ENCODE assay signal across 16 cellular contexts in genomic region chr13:30846311-30846710, GRCh38. TPM values are rescaled to one million over a fixed set of nuclear protein-coding genes. Genes with fewer than 3 reads are reported as not detected.
A peak's percentile ranks its signal among the peaks of the same experiment; 100 is the strongest.
DNase-seq lines count a peak whose midpoint lies in the region; ATAC-seq, FAIRE-seq and TF ChIP-seq lines count a peak whose summit lies in the region.
"Had no signal": no experiment of that assay in that cellular context is flagged by ENCODE, and none has a peak within 500 bp of the region (broad histone marks: within the 10 kb centered on the region; RNA-seq: fewer than 3 reads in every experiment).

No MANE protein-coding gene starts in this region.

- DNase-seq in AG20443 (ENCODE audit: low spot score) (peak; percentile 36), HT-29 (ENCODE audit: low spot score) (peak; percentile 34), astrocyte of the spinal cord (ENCODE audit: low read depth, low spot score) (peak; percentile 69), keratinocyte (ENCODE audit: low read depth, low spot score) (no peak), activated gamma-delta T cell treated with Interleukin-2 at 50 U/mL for 16 hours (no peak), sciatic nerve (ENCODE audit: low spot score) (no peak), adrenal gland (no peak), right atrium auricular region (ENCODE audit: low spot score) (no peak)
- DNase-seq: body of pancreas; DMS79; effector CD8-positive, alpha-beta T cell; upper lobe of right lung had no signal

- no peak for ATAC-seq in sciatic nerve
- ATAC-seq: body of pancreas had no signal

- TF ChIP-seq POLR2A in adrenal gland (IDR thresholded peaks at IDR 0.05), result no peak

- H3K4me2 ChIP-seq in keratinocyte (ENCODE audit: control insufficient read depth, extremely low read depth, insufficient read depth, low read depth, low read length), result no peak overlapping the region

- WGBS in adrenal gland, 4 donors, result 67 to 79% (median 77%) methylated on average over 2 of the region's 2 CpGs

- peaks cover 5% of the 10 kb centered on the region for H3K9me1 ChIP-seq in keratinocyte (ENCODE audit: control insufficient read depth, extremely low read depth, insufficient read depth, low read length)

- no peaks in the 10 kb centered on the region for H3K36me3 ChIP-seq in keratinocyte (ENCODE audit: control insufficient read depth in 2 of 2, extremely low read depth in 1 of 2, insufficient read depth in 2 of 2, low read length in 2 of 2)
- H3K36me3 ChIP-seq in adrenal gland (replicated peaks in 1 of 2), result no peaks in the 10 kb centered on the region
- H3K36me3 ChIP-seq in right atrium auricular region, result no peaks in the 10 kb centered on the region
- H3K36me3 ChIP-seq: upper lobe of right lung had no signal

- in situ Hi-C loops in astrocyte of the spinal cord (cut with HindIII; ENCODE audit: low sequenced_read_pairs), result no loop called here

- H3K9me3 ChIP-seq in keratinocyte (ENCODE audit: control insufficient read depth, low read depth, low read length), result no peaks in the 10 kb centered on the region
- H3K9me3 ChIP-seq in adrenal gland (replicated peaks in 1 of 3), result no peaks in the 10 kb centered on the region
- peaks cover 0 to 6% of the 10 kb centered on the region in 2 donors for H3K9me3 ChIP-seq in right atrium auricular region
- H3K9me3 ChIP-seq: body of pancreas, upper lobe of right lung had no signal

- H3K27ac ChIP-seq in keratinocyte (ENCODE audit: control insufficient read depth, insufficient read depth, low read length) (no peak overlapping the region), adrenal gland (no peak overlapping the region), right atrium auricular region (no peak overlapping the region)
- H3K27ac ChIP-seq: body of pancreas, upper lobe of right lung had no signal

- no peaks in the 10 kb centered on the region for H3K27me3 ChIP-seq in keratinocyte (ENCODE audit: control insufficient read depth, extremely low read depth, insufficient read depth, low read length)
- H3K27me3 ChIP-seq in adrenal gland, result no peaks in the 10 kb centered on the region
- H3K27me3 ChIP-seq in right atrium auricular region, result no peaks in the 10 kb centered on the region
- H3K27me3 ChIP-seq: body of pancreas, upper lobe of right lung had no signal

- H4K20me1 ChIP-seq in keratinocyte (ENCODE audit: control insufficient read depth, extremely low read depth, insufficient read depth, low read length), result no peaks in the 10 kb centered on the region

- H2AFZ ChIP-seq in keratinocyte (ENCODE audit: control insufficient read depth, low read length), result no peak overlapping the region

- no peak overlapping the region for H3K9ac ChIP-seq in keratinocyte (ENCODE audit: control insufficient read depth, extremely low read depth, insufficient read depth, low read length)

- no peaks in the 10 kb centered on the region for H3K79me2 ChIP-seq in keratinocyte (ENCODE audit: control insufficient read depth, insufficient read depth, low read length)

- H3K4me3 ChIP-seq in astrocyte of the spinal cord (ENCODE audit: low read depth, low read length) (no peak overlapping the region), keratinocyte (ENCODE audit: control insufficient read depth in 2 of 3, extremely low read depth in 1 of 3, insufficient read depth in 2 of 3, low read depth in 1 of 3, low read length in 3 of 3) (no peak overlapping the region), adrenal gland (no peak overlapping the region), right atrium auricular region (no peak overlapping the region)
- H3K4me3 ChIP-seq: body of pancreas, skin epidermis, upper lobe of right lung had no signal

- FAIRE-seq in keratinocyte (lab: Jason Lieb, UNC), result peak; percentile 48

- no peak for TF ChIP-seq CTCF in astrocyte of the spinal cord (IDR thresholded peaks at IDR 0.05; ENCODE audit: low read depth, low read length)
- TF ChIP-seq CTCF in keratinocyte (optimal IDR thresholded peaks at IDR 0.05 in 1 of 3, IDR thresholded peaks at IDR 0.05 in 1 of 3, conservative IDR thresholded peaks at IDR 0.05 in 1 of 3; ENCODE audit: extremely low read depth in 1 of 3, insufficient read depth in 2 of 3, low read length in 3 of 3), result no peak
- no peak for TF ChIP-seq CTCF in adrenal gland (IDR thresholded peaks at IDR 0.05)
- no peak for TF ChIP-seq CTCF in right atrium auricular region (IDR thresholded peaks at IDR 0.05)

- dilution Hi-C loops in keratinocyte (cut with MboI; ENCODE audit: extremely low pct_ligation_motif_present, low sequenced_read_pairs), result no loop called here

- H3K4me1 ChIP-seq in keratinocyte (ENCODE audit: control insufficient read depth, extremely low read depth, insufficient read depth, low read length), result peaks cover 11% of the 10 kb centered on the region
- peaks cover 0 to 4% of the 10 kb centered on the region in 2 donors for H3K4me1 ChIP-seq in adrenal gland (replicated peaks in 1 of 2)
- H3K4me1 ChIP-seq in right atrium auricular region, result no peaks in the 10 kb centered on the region
- H3K4me1 ChIP-seq: body of pancreas had no signal

- intact Hi-C loops in sciatic nerve (cut with DNase I), result no loop called here
- intact Hi-C loops in adrenal gland (cut with DNase I), result no loop called here

RNA-seq across cellular contexts. Expression of gene MEDAG, which starts 59.8 kb away (rescaled TPM):
- not detected in 2 replicates for total RNA-seq in HT-29 (2014; rRNA removed; shearing (Covaris generic))
- polyA plus RNA-seq in keratinocyte (0.02 to 0.03 TPM in 2 of 3 replicates, not detected in the other), adrenal gland (10 to 100 TPM in 1 of 3 donors, 1 to 10 TPM in 2; 2.2 to 19.8 (median 4.9) TPM)
- not detected for polyA plus RNA-seq in keratinocyte (2011; ENCODE audit: low read depth)
- polyA plus RNA-seq in keratinocyte (2011; cell fraction: cytosol; rRNA removed), result not detected in 2 replicates
- not detected in 2 replicates for polyA plus RNA-seq in keratinocyte (2011; cell fraction: nucleus; rRNA removed)
- not detected in 2 replicates for polyA plus RNA-seq in keratinocyte (2012; ENCODE audit: low replicate concordance)
- not detected in 3 replicates for polyA minus RNA-seq in keratinocyte
- polyA minus RNA-seq in keratinocyte (2011; cell fraction: cytosol; rRNA and poly(A)+ RNA removed), result not detected
- polyA minus RNA-seq in keratinocyte (2011; cell fraction: nucleus; rRNA and poly(A)+ RNA removed), result not detected in 2 replicates
- total RNA-seq in sciatic nerve (73.2 TPM), adrenal gland (1 to 10 TPM; 2.2 to 4.0 (median 3.2) TPM), right atrium auricular region (10 to 100 TPM; 37.4 to 42.4 TPM)
- total RNA-seq: activated CD8-positive, alpha-beta memory T cell treated with anti-CD3 and anti-CD28 coated beads for 36 hours; B cell; H4 had no signal

Comparison
In these comparisons a context has a peak if more than half of its experiments do, and no peak if none do; other contexts are left out.
1. DNase-seq: peak in AG20443 (single experiment), HT-29 (single experiment) and astrocyte of the spinal cord (single experiment); none in keratinocyte (single experiment), activated gamma-delta T cell treated with Interleukin-2 at 50 U/mL for 16 hours (single experiment), sciatic nerve (single experiment), adrenal gland (0 of 7) and right atrium auricular region (single experiment).
2. RNA of gene MEDAG, which starts 59.8 kb away (total RNA-seq): 73.2 TPM in sciatic nerve (single experiment) and 37.4 to 42.4 TPM in right atrium auricular region; 2.2 to 4.0 TPM in adrenal gland and not detected in HT-29; every median in the first group is over 4 times any median in the second.